Comparison of ENCODE assay signal across 9 cellular contexts in the genomic region with DNA sequence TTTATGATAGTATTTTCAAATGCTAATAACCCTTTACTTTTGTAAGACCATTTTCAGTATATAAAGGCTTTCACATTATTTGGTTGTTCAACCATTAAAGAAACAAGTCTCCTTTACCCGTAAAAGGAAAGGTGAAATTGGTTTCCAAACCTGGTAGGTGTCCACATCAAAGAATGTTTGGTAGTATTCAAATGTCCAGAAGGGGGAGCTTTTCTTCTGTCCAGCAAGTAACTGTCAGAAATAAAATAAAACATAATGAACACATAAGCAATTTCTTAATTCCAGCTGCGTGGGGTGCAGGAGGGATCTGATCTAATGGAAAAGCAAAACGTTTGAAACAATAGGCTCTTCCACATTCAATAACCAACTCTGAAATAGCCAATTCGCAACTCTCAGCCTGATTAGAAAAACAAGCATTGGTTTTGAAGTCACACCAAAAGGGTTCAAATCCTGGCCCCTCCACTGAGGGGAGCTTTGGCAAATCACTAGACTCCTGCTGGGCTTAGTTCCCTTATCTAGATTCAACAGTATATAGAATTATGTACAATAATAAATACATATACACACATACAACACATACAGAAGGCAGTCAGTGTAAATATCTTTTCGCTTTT. TPM values are rescaled to one million over a fixed set of nuclear protein-coding genes. Genes with fewer than 3 reads are reported as not detected.
A peak's percentile ranks its signal among the peaks of the same experiment; 100 is the strongest.
DNase-seq lines count a peak whose midpoint lies in the region; ATAC-seq, FAIRE-seq and TF ChIP-seq lines count a peak whose summit lies in the region.
"Had no signal": no experiment of that assay in that cellular context is flagged by ENCODE, and none has a peak within 500 bp of the region (broad histone marks: within the 10 kb centered on the region; RNA-seq: fewer than 3 reads in every experiment).

No MANE protein-coding gene starts in this region.

- TF ChIP-seq CTCF in body of pancreas (IDR thresholded peaks at IDR 0.05) = peak; percentile 21 to 69 (median 61)

- H3K9me3 Mint-ChIP-seq in activated CD4-positive, alpha-beta T cell treated with anti-CD3 and anti-CD28 coated beads, Interleukin-2, amount 10 ng/mL, durations not matched to agents 7 days and 5 days = peaks cover 4% of the 10 kb centered on the region
- H3K9me3 Mint-ChIP-seq: activated naive CD4-positive, alpha-beta T cell treated with anti-CD3 and anti-CD28 coated beads, Interleukin-2, amount 50 U/mL, for 24 hours had no signal

- H3K36me3 Mint-ChIP-seq in activated CD4-positive, alpha-beta T cell treated with anti-CD3 and anti-CD28 coated beads, Interleukin-2, amount 10 ng/mL, durations not matched to agents 7 days and 5 days (ENCODE audit: low read depth) = peaks cover 45% of the 10 kb centered on the region

- peaks cover 0 to 18% of the 10 kb centered on the region in 2 donors for H3K36me3 ChIP-seq in body of pancreas (replicated peaks in 1 of 2; ENCODE audit: insufficient read depth in 1 of 2, low read depth in 2 of 2)

- H3K27ac Mint-ChIP-seq in activated CD4-positive, alpha-beta T cell treated with anti-CD3 and anti-CD28 coated beads, Interleukin-2, amount 10 ng/mL, durations not matched to agents 7 days and 5 days = no peak overlapping the region
- H3K27ac Mint-ChIP-seq: activated naive CD4-positive, alpha-beta T cell treated with anti-CD3 and anti-CD28 coated beads, Interleukin-2, amount 50 U/mL, for 24 hours had no signal

- peaks cover 2% of the 10 kb centered on the region for H3K4me1 Mint-ChIP-seq in activated CD4-positive, alpha-beta T cell treated with anti-CD3 and anti-CD28 coated beads, Interleukin-2, amount 10 ng/mL, durations not matched to agents 7 days and 5 days

- no peaks in the 10 kb centered on the region for H3K4me1 ChIP-seq in body of pancreas

- no peak overlapping the region for H3K4me3 ChIP-seq in body of pancreas

- POLR2A ChIA-PET in activated CD4-positive, alpha-beta T cell treated with anti-CD3 and anti-CD28 coated beads, Interleukin-2, amount 10 ng/mL, durations not matched to agents 7 days and 5 days (lab: Charles Lee) = interaction anchor here (0.9 kb wide), 1 partner anchor 81 kb away, joined by 4 read pairs; no protein-coding TSS in a partner anchor

- H3K27ac ChIP-seq in body of pancreas = no peak overlapping the region

- H3K27me3 ChIP-seq in body of pancreas = no peaks in the 10 kb centered on the region

- no peak for FAIRE-seq in GM12891 (lab: Jason Lieb, UNC)

- intact Hi-C loops in body of pancreas (cut with DNase I) = no loop called here

- CTCF ChIA-PET in activated CD4-positive, alpha-beta T cell treated with anti-CD3 and anti-CD28 coated beads, Interleukin-2, amount 10 ng/mL, durations not matched to agents 7 days and 5 days (lab: Charles Lee) = interaction anchor here (0.5 to 1.9 kb wide), 11 partner anchors 10 to 602 kb away, joined by 3 to 6 read pairs (median 3); no protein-coding TSS in a partner anchor

- H3K27me3 Mint-ChIP-seq in activated CD4-positive, alpha-beta T cell treated with anti-CD3 and anti-CD28 coated beads, Interleukin-2, amount 10 ng/mL, durations not matched to agents 7 days and 5 days = no peaks in the 10 kb centered on the region
- H3K27me3 Mint-ChIP-seq: activated naive CD4-positive, alpha-beta T cell treated with anti-CD3 and anti-CD28 coated beads, Interleukin-2, amount 50 U/mL, for 24 hours had no signal

- TF ChIP-seq POLR2A in body of pancreas (IDR thresholded peaks at IDR 0.05) (no peak), GM12891 (IDR thresholded peaks at IDR 0.05; ENCODE audit: low read depth, low read length) (no peak)

- WGBS in body of pancreas, 2 donors = 40 to 44% methylated on average over 5 of the region's 5 CpGs

- no peak overlapping the region for H3K4me3 Mint-ChIP-seq in activated CD4-positive, alpha-beta T cell treated with anti-CD3 and anti-CD28 coated beads, Interleukin-2, amount 10 ng/mL, durations not matched to agents 7 days and 5 days
- H3K4me3 Mint-ChIP-seq: activated naive CD4-positive, alpha-beta T cell treated with anti-CD3 and anti-CD28 coated beads, Interleukin-2, amount 50 U/mL, for 24 hours had no signal

- H3K9me3 ChIP-seq in body of pancreas = no peaks in the 10 kb centered on the region

- peak; percentile 7 for DNase-seq in activated CD4-positive, alpha-beta T cell treated with anti-CD3 and anti-CD28 coated beads, Interleukin-2, amount 10 ng/mL, durations not matched to agents 7 days and 5 days
- no peak for DNase-seq in activated CD4-positive, alpha-beta T cell treated with anti-CD3 and anti-CD28 coated beads, Interleukin-2, amount 50 U/mL, for 4 hours
- DNase-seq in NCI-H2171 treated with DMSO at 0.1 percent for 48 hours (lab: John Stamatoyannopoulos, UW) (peak; percentile 63), body of pancreas (peak in 1 of 4 donors; percentile 11), medulla oblongata (ENCODE audit: extremely low spot score) (peak; percentile 52), GM12891 (ENCODE audit: insufficient read length, low spot score) (no peak)

- ATAC-seq in body of pancreas = peak; percentile 42
- ATAC-seq in HG03095 (IDR thresholded peaks at IDR 0.05; ENCODE audit: unreplicated experiment) = no peak
- ATAC-seq in HG03175 (IDR thresholded peaks at IDR 0.05; ENCODE audit: unreplicated experiment) = no peak

TF ChIP-seq in GM12891, 5 proteins besides CTCF, POLR2A, EP300 and RAD21:
- TF ChIP-seq PAX5 (IDR thresholded peaks at IDR 0.05; ENCODE audit: insufficient read depth, low read length, severe bottlenecking) (no peak), POLR2AphosphoS5 (IDR thresholded peaks at IDR 0.05; ENCODE audit: low read depth, low read length) (no peak), TAF1 (IDR thresholded peaks at IDR 0.05; ENCODE audit: low read depth, low read length) (no peak), POU2F2 (IDR thresholded peaks at IDR 0.05; ENCODE audit: low read depth, low read length) (no peak), SPI1 (IDR thresholded peaks at IDR 0.05; ENCODE audit: low read depth, low read length) (no peak)

RNA-seq across cellular contexts. Expression of a gene that starts 11.0 kb away (rescaled TPM):
- 10 to 100 TPM; 16.3 to 20.6 TPM for total RNA-seq in activated CD4-positive, alpha-beta T cell treated with anti-CD3 and anti-CD28 coated beads, Interleukin-2, amount 10 ng/mL, durations not matched to agents 7 days and 5 days
- 10 to 100 TPM; 16.1 to 21.1 TPM for total RNA-seq in body of pancreas
- polyA plus RNA-seq in GM12891 (2012; ENCODE audit: low read depth, missing spikeins) = 13.1 TPM

RNA-seq across cellular contexts. Expression of a gene that starts 15.4 kb away (rescaled TPM):
- not detected for total RNA-seq in activated CD4-positive, alpha-beta T cell treated with anti-CD3 and anti-CD28 coated beads, Interleukin-2, amount 10 ng/mL, durations not matched to agents 7 days and 5 days
- total RNA-seq in body of pancreas = not detected
- 0.04 TPM for polyA plus RNA-seq in GM12891 (2012; ENCODE audit: low read depth, missing spikeins)

RNA-seq across cellular contexts. Expression of a gene that starts 40.5 kb away (rescaled TPM):
- total RNA-seq in activated CD4-positive, alpha-beta T cell treated with anti-CD3 and anti-CD28 coated beads, Interleukin-2, amount 10 ng/mL, durations not matched to agents 7 days and 5 days = 10 to 100 TPM; 25.4 to 26.6 TPM
- total RNA-seq in body of pancreas = 1 to 10 TPM; 2.3 to 7.3 TPM
- 14.6 TPM for polyA plus RNA-seq in GM12891 (2012; ENCODE audit: low read depth, missing spikeins)

Comparison
In these comparisons a context has a peak if more than half of its experiments do, and no peak if none do; other contexts are left out.
1. DNase-seq: peak in activated CD4-positive, alpha-beta T cell treated with anti-CD3 and anti-CD28 coated beads, Interleukin-2, amount 10 ng/mL, durations not matched to agents 7 days and 5 days (single experiment), NCI-H2171 treated with DMSO at 0.1 percent for 48 hours (single experiment) and medulla oblongata (single experiment); none in activated CD4-positive, alpha-beta T cell treated with anti-CD3 and anti-CD28 coated beads, Interleukin-2, amount 50 U/mL, for 4 hours (0 of 2) and GM12891 (single experiment).